In genomic region chr18:49052891-49053644, GRCh38 we compare ENCODE assay signal across 8 cellular contexts.
DNase-seq lines count a peak whose midpoint lies in the region; ATAC-seq and TF ChIP-seq lines count a peak whose summit lies in the region.

No MANE protein-coding gene starts in this region.

- no peak for TF ChIP-seq POLR2A in thyroid gland (IDR thresholded peaks at IDR 0.05)

- no peaks in the 10 kb centered on the region for H3K27me3 ChIP-seq in SJSA1 (replicated peaks)
- H3K27me3 ChIP-seq in thyroid gland = no peaks in the 10 kb centered on the region

- WGBS in thyroid gland, 2 donors = 52 to 61% methylated on average over 10 of the region's 10 CpGs

- H3K4me1 ChIP-seq in SJSA1 (replicated peaks) (peaks cover 71% of the 10 kb centered on the region), thyroid gland (peaks cover 11 to 44% of the 10 kb centered on the region in 2 donors)

- H3K9me3 ChIP-seq in SJSA1 (replicated peaks) (no peaks in the 10 kb centered on the region), thyroid gland (no peaks in the 10 kb centered on the region)

- DNase-seq in activated T-cell treated with anti-CD3 and anti-CD28 coated beads for 4 hours = peak; percentile 12
- no peak for DNase-seq in activated T-cell treated with anti-CD3 and anti-CD28 coated beads, Interleukin-2, amount 50 U/mL, for 1 hour
- DNase-seq in SJSA1 (ENCODE audit: low read depth in 1 of 2, low spot score in 2 of 2) = peak; percentile 93 to 95
- DNase-seq in foreskin fibroblast = peak; percentile 87 to 88
- DNase-seq in thyroid gland = no peak
- no peak for DNase-seq in superior temporal gyrus (ENCODE audit: extremely low spot score)
- DNase-seq in NCI-H128 (lab: John Stamatoyannopoulos, UW; ENCODE audit: unreplicated experiment) = no peak

- H3K36me3 ChIP-seq in SJSA1 (no peaks in the 10 kb centered on the region), thyroid gland (no peaks in the 10 kb centered on the region)

- H3K4me3 ChIP-seq in SJSA1 (no peak overlapping the region), foreskin fibroblast (ENCODE audit: low read depth in 1 of 2, low read length in 2 of 2) (no peak overlapping the region), thyroid gland (replicated peaks in 1 of 3) (no peak overlapping the region)

- TF ChIP-seq CTCF in foreskin fibroblast (IDR thresholded peaks at IDR 0.05; ENCODE audit: low read depth, low read length) (no peak), thyroid gland (IDR thresholded peaks at IDR 0.05) (no peak)

- intact Hi-C loops in thyroid gland (cut with DNase I) = no loop called here

- ATAC-seq in HG02884 (IDR thresholded peaks at IDR 0.05; ENCODE audit: unreplicated experiment) = no peak

- peak overlapping the region; percentile 96 for H3K27ac ChIP-seq in SJSA1
- H3K27ac ChIP-seq in thyroid gland = peak overlapping the region in 2 of 3 donors; percentile 63 to 79

Comparison
In these comparisons a context has a peak if more than half of its experiments do, and no peak if none do; other contexts are left out.
1. DNase-seq: peak in activated T-cell treated with anti-CD3 and anti-CD28 coated beads for 4 hours (single experiment), SJSA1 (2 of 2) and foreskin fibroblast (2 of 2); none in activated T-cell treated with anti-CD3 and anti-CD28 coated beads, Interleukin-2, amount 50 U/mL, for 1 hour (single experiment), thyroid gland (0 of 2), superior temporal gyrus (single experiment) and NCI-H128 (single experiment).